ENCODE assay signal across 22 cellular contexts in genomic region chr1:181506563-181507353, GRCh38. TPM values are rescaled to one million over a fixed set of nuclear protein-coding genes. Genes with fewer than 3 reads are reported as not detected.
DNase-seq lines count a peak whose midpoint lies in the region; ATAC-seq and TF ChIP-seq lines count a peak whose summit lies in the region.
"Had no signal": no experiment of that assay in that cellular context is flagged by ENCODE, and none has a peak within 500 bp of the region (broad histone marks: within the 10 kb centered on the region; RNA-seq: fewer than 3 reads in every experiment).

No MANE protein-coding gene starts in this region.

- intact Hi-C loops in CD14-positive monocyte (cut with micrococcal nuclease), result no loop called here

- H3K27ac Mint-ChIP-seq in CD14-positive monocyte (peak overlapping the region in 4 of 7 donors; percentile 23 to 54 (median 34)), memory B cell (peak overlapping the region; percentile 94)
- H3K27ac Mint-ChIP-seq: T-helper 1 cell treated with Interleukin-12 subunit alpha and Interleukin-12 subunit beta and Interleukin-4 antibody, amounts not matched to agents 30 μg/mL and 1 μg/mL, for 36 hours had no signal

- ATAC-seq in GM21529 (IDR thresholded peaks at IDR 0.05; ENCODE audit: unreplicated experiment), result peak; percentile 21
- peak; percentile 34 for ATAC-seq in memory B cell (ENCODE audit: low read depth)
- ATAC-seq in GM21447 (IDR thresholded peaks at IDR 0.05; ENCODE audit: unreplicated experiment), result no peak
- no peak for ATAC-seq in HG03469 (IDR thresholded peaks at IDR 0.05; ENCODE audit: unreplicated experiment)
- ATAC-seq: A549, SK-N-SH treated with all-trans-retinoic acid at 6 μM for 48 hours had no signal

- H3K27me3 Mint-ChIP-seq in CD14-positive monocyte (ENCODE audit: low read depth in 3 of 3), result peaks cover 0 to 10% (median 5%) of the 10 kb centered on the region in 3 donors
- H3K27me3 Mint-ChIP-seq in memory B cell, result no peaks in the 10 kb centered on the region

- H3K36me3 Mint-ChIP-seq in CD14-positive monocyte, result peaks cover 0 to 2% of the 10 kb centered on the region in 2 donors
- no peaks in the 10 kb centered on the region for H3K36me3 Mint-ChIP-seq in memory B cell

- peaks cover 57% of the 10 kb centered on the region for H3K4me1 Mint-ChIP-seq in CD14-positive monocyte
- H3K4me1 Mint-ChIP-seq in memory B cell, result peaks cover 58% of the 10 kb centered on the region

- H3K4me3 Mint-ChIP-seq in CD14-positive monocyte, result no peak overlapping the region
- no peak overlapping the region for H3K4me3 Mint-ChIP-seq in memory B cell
- H3K4me3 Mint-ChIP-seq: T-helper 1 cell treated with Interleukin-12 subunit alpha and Interleukin-12 subunit beta and Interleukin-4 antibody, amounts not matched to agents 30 μg/mL and 1 μg/mL, for 36 hours had no signal

- DNase-seq in CD14-positive monocyte (ENCODE audit: low spot score), result no peak
- DNase-seq in NOMO-1 treated with dmso at 0.1 percent for 144 hours (lab: John Stamatoyannopoulos, UW; ENCODE audit: unreplicated experiment), result peak; percentile 19
- DNase-seq in memory B cell (ENCODE audit: low spot score in 2 of 2), result no peak
- DNase-seq in stimulated activated CD4-positive, alpha-beta T cell treated with anti-CD3 and anti-CD28 coated beads, Interleukin-1b, Interleukin-23, amount 100 ng/mL, for 48 hours, result no peak
- no peak for DNase-seq in cerebellum (ENCODE audit: low spot score)
- DNase-seq: DMS 273 treated with DMSO at 0.1 percent for 48 hours, H7, IMR-90, NCI-H1048, NCI-H2081, NCI-H510A, NCI-H774, SHP77 treated with DMSO at 0.1 percent for 48 hours had no signal

- H3K9me3 Mint-ChIP-seq in CD14-positive monocyte, result peaks cover 0 to 5% (median 0%) of the 10 kb centered on the region in 7 donors
- H3K9me3 Mint-ChIP-seq in memory B cell, result no peaks in the 10 kb centered on the region
- H3K9me3 Mint-ChIP-seq: T-helper 1 cell treated with Interleukin-12 subunit alpha and Interleukin-12 subunit beta and Interleukin-4 antibody, amounts not matched to agents 30 μg/mL and 1 μg/mL, for 36 hours had no signal

- TF ChIP-seq CTCF in CD14-positive monocyte (IDR thresholded peaks at IDR 0.05), result no peak

RNA-seq across cellular contexts. Expression of gene CACNA1E, which starts 23.4 kb away (rescaled TPM):
- not detected for polyA plus RNA-seq in CD14-positive monocyte
- total RNA-seq in cerebellum, result 51.2 TPM
- total RNA-seq: HT-29, IMR-90, LHCN-M2, RPMI7951 had no signal
- polyA plus RNA-seq: IMR-90 had no signal

Comparison
In these comparisons a context has a peak if more than half of its experiments do, and no peak if none do; other contexts are left out.
1. ATAC-seq: peak in GM21529 (single experiment) and memory B cell (single experiment); none in GM21447 (single experiment) and HG03469 (single experiment).